1 cellular context compared by ENCODE assay signal in genomic region chr19:38375748-38376147, GRCh38.
TF ChIP-seq lines count a peak whose summit lies in the region.

No MANE protein-coding gene starts in this region.

TF ChIP-seq in HCT116, 20 proteins besides CTCF, POLR2A, EP300 and RAD21:
- TF ChIP-seq ELF1 (IDR thresholded peaks at IDR 0.05; ENCODE audit: borderline replicate concordance, low read depth) (no peak), SIN3A (IDR thresholded peaks at IDR 0.05; ENCODE audit: low read depth) (no peak), SRF (IDR thresholded peaks at IDR 0.05; ENCODE audit: low read depth) (no peak), TCF7L2 (IDR thresholded peaks at IDR 0.05; ENCODE audit: borderline replicate concordance, extremely low read depth, insufficient read depth, insufficient read length) (no peak), FOSL1 (IDR thresholded peaks at IDR 0.05; ENCODE audit: low read depth) (no peak), EZH2 (IDR thresholded peaks at IDR 0.05) (no peak), POLR2AphosphoS5 (IDR thresholded peaks at IDR 0.05; ENCODE audit: low read depth, low read length) (no peak), REST (IDR thresholded peaks at IDR 0.05; ENCODE audit: low read depth) (no peak), ZNF274 (IDR thresholded peaks at IDR 0.05; ENCODE audit: low read depth, low read length) (no peak)
